22 cellular contexts compared by ENCODE assay signal in genomic region chrX:151830911-151831310, GRCh38.
DNase-seq lines count a peak whose midpoint lies in the region; TF ChIP-seq lines count a peak whose summit lies in the region.
"Had no signal": no experiment of that assay in that cellular context is flagged by ENCODE, and none has a peak within 500 bp of the region (broad histone marks: within the 10 kb centered on the region; RNA-seq: fewer than 3 reads in every experiment).

No MANE protein-coding gene starts in this region.

- H3K4me3 ChIP-seq in NT2/D1 (ENCODE audit: insufficient read length, low read depth) (no peak overlapping the region), fibroblast of pulmonary artery (replicated peaks; ENCODE audit: low read depth, low read length) (no peak overlapping the region), trophoblast cell (ENCODE audit: low read depth, low read length) (no peak overlapping the region)
- H3K4me3 ChIP-seq: ascending aorta, esophagus squamous epithelium, mucosa of descending colon, SJSA1 had no signal

- H3K27me3 ChIP-seq in NT2/D1 (ENCODE audit: insufficient read depth, insufficient read length): no peaks in the 10 kb centered on the region
- H3K27me3 ChIP-seq in trophoblast cell (ENCODE audit: insufficient read depth, low read length): no peaks in the 10 kb centered on the region
- H3K27me3 ChIP-seq: ascending aorta, esophagus squamous epithelium, SJSA1 had no signal

- no peak overlapping the region for H2AK5ac ChIP-seq in trophoblast cell (ENCODE audit: low read length)

- no peak overlapping the region for H4K91ac ChIP-seq in trophoblast cell (ENCODE audit: low read depth, low read length)

- no peak overlapping the region for H3K23ac ChIP-seq in trophoblast cell (ENCODE audit: low read length)

- no peaks in the 10 kb centered on the region for H3K36me3 Mint-ChIP-seq in glutamatergic neuron (ENCODE audit: unreplicated experiment)
- H3K36me3 Mint-ChIP-seq: activated naive CD4-positive, alpha-beta T cell treated with anti-CD3 and anti-CD28 coated beads, Interleukin-2, amount 10 ng/mL, durations not matched to agents 7 days and 5 days had no signal

- DNase-seq in NCI-H748 (lab: John Stamatoyannopoulos, UW; ENCODE audit: unreplicated experiment): peak; percentile 3
- DNase-seq in NCI-H748 treated with DMSO at 0.1 percent for 48 hours (lab: John Stamatoyannopoulos, UW): no peak
- peak; percentile 36 for DNase-seq in NT2/D1 (ENCODE audit: low read depth, low spot score)
- peak; percentile 44 for DNase-seq in fibroblast of pulmonary artery (ENCODE audit: low read depth)
- DNase-seq in trophoblast cell: no peak
- no peak for DNase-seq in DMS 273 (lab: John Stamatoyannopoulos, UW; ENCODE audit: unreplicated experiment)
- DNase-seq in glutamatergic neuron: no peak
- no peak for DNase-seq in cerebellar cortex (ENCODE audit: low spot score)
- DNase-seq: activated naive CD4-positive, alpha-beta T cell treated with anti-CD3 and anti-CD28 coated beads, Interleukin-2, amount 10 ng/mL, durations not matched to agents 7 days and 5 days; activated T-cell treated with anti-CD3 and anti-CD28 coated beads, Interleukin-2, amount 50 U/mL, for 72 hours; effector memory CD4-positive, alpha-beta T cell; esophagus squamous epithelium; Kasumi-1; left ventricle myocardium superior; mucosa of descending colon; NCI-H1048; NK-92 treated with Interleukin-12 subunit alpha and Interleukin-12 subunit beta, amount 100 ng/mL, for 24 hours; T-helper 1 cell had no signal

- H2BK120ac ChIP-seq in trophoblast cell (ENCODE audit: insufficient read depth, low read length, poor library complexity): no peak overlapping the region

- H3K14ac ChIP-seq in trophoblast cell (ENCODE audit: low read length): no peak overlapping the region

- H3K9me3 ChIP-seq in NT2/D1 (ENCODE audit: insufficient read depth, low read length) (no peaks in the 10 kb centered on the region), trophoblast cell (ENCODE audit: insufficient read depth, low read depth, low read length) (no peaks in the 10 kb centered on the region)
- H3K9me3 ChIP-seq: ascending aorta, esophagus squamous epithelium, mucosa of descending colon, SJSA1 had no signal

- peaks cover 2% of the 10 kb centered on the region for H3K27me3 Mint-ChIP-seq in glutamatergic neuron (ENCODE audit: unreplicated experiment)
- H3K27me3 Mint-ChIP-seq: activated naive CD4-positive, alpha-beta T cell treated with anti-CD3 and anti-CD28 coated beads, Interleukin-2, amount 10 ng/mL, durations not matched to agents 7 days and 5 days; B cell; progenitor cell of endocrine pancreas had no signal

- H3K4me3 Mint-ChIP-seq in glutamatergic neuron (ENCODE audit: unreplicated experiment): no peak overlapping the region
- H3K4me3 Mint-ChIP-seq: activated naive CD4-positive, alpha-beta T cell treated with anti-CD3 and anti-CD28 coated beads, Interleukin-2, amount 10 ng/mL, durations not matched to agents 7 days and 5 days; activated T-cell treated with anti-CD3 and anti-CD28 coated beads, Interleukin-2, amount 50 U/mL, for 72 hours; B cell had no signal

- no peak overlapping the region for H2AFZ ChIP-seq in trophoblast cell (ENCODE audit: insufficient read depth, low read length, poor library complexity)

- H3K27ac Mint-ChIP-seq in glutamatergic neuron (ENCODE audit: unreplicated experiment): no peak overlapping the region
- H3K27ac Mint-ChIP-seq: activated naive CD4-positive, alpha-beta T cell treated with anti-CD3 and anti-CD28 coated beads, Interleukin-2, amount 10 ng/mL, durations not matched to agents 7 days and 5 days; activated T-cell treated with anti-CD3 and anti-CD28 coated beads, Interleukin-2, amount 50 U/mL, for 72 hours; B cell; progenitor cell of endocrine pancreas had no signal

- H2BK5ac ChIP-seq in trophoblast cell (ENCODE audit: low read depth, low read length, poor library complexity): no peak overlapping the region

- peak overlapping the region; percentile 10 for H3K27ac ChIP-seq in trophoblast cell (ENCODE audit: low read depth, low read length)
- H3K27ac ChIP-seq: ascending aorta, esophagus squamous epithelium, SJSA1 had no signal

- no peak overlapping the region for H3K4me2 ChIP-seq in trophoblast cell (ENCODE audit: low read length)

- H3K36me3 ChIP-seq in NT2/D1 (ENCODE audit: insufficient read depth, insufficient read length, low read length) (no peaks in the 10 kb centered on the region), trophoblast cell (ENCODE audit: control insufficient read depth in 1 of 2, insufficient read depth in 2 of 2, low read length in 2 of 2) (no peaks in the 10 kb centered on the region)
- H3K36me3 ChIP-seq: ascending aorta, esophagus squamous epithelium, SJSA1 had no signal

- H4K8ac ChIP-seq in trophoblast cell (ENCODE audit: low read depth, low read length): no peak overlapping the region

- H4K12ac ChIP-seq in trophoblast cell (ENCODE audit: low read depth, low read length): no peak overlapping the region

- H3K18ac ChIP-seq in trophoblast cell (ENCODE audit: low read length): no peak overlapping the region

- no CpG with 5 or more reads among the region's 4 CpGs for WGBS in trophoblast cell (ENCODE audit: extremely low coverage, insufficient coverage, insufficient read length)

- no peaks in the 10 kb centered on the region for H3K79me2 ChIP-seq in trophoblast cell (ENCODE audit: control insufficient read depth, insufficient read depth, low read length, poor library complexity)

- no peak overlapping the region for H2BK12ac ChIP-seq in trophoblast cell (ENCODE audit: low read length)

- H3K4me1 Mint-ChIP-seq in glutamatergic neuron (ENCODE audit: low read depth, unreplicated experiment): peaks cover 4% of the 10 kb centered on the region
- H3K4me1 Mint-ChIP-seq: activated naive CD4-positive, alpha-beta T cell treated with anti-CD3 and anti-CD28 coated beads, Interleukin-2, amount 10 ng/mL, durations not matched to agents 7 days and 5 days; B cell had no signal

- peaks cover 7% of the 10 kb centered on the region for H3K79me1 ChIP-seq in trophoblast cell (ENCODE audit: low read length)

- H3K4ac ChIP-seq in trophoblast cell (ENCODE audit: low read depth, low read length): no peak overlapping the region

- TF ChIP-seq CTCF in fibroblast of pulmonary artery (IDR thresholded peaks at IDR 0.05; ENCODE audit: low read length, missing control alignments): no peak
- TF ChIP-seq CTCF in glutamatergic neuron (IDR thresholded peaks at IDR 0.05; ENCODE audit: partially characterized antibody, unreplicated experiment): no peak

- no peaks in the 10 kb centered on the region for H3K9me3 Mint-ChIP-seq in glutamatergic neuron (ENCODE audit: unreplicated experiment)
- H3K9me3 Mint-ChIP-seq: activated naive CD4-positive, alpha-beta T cell treated with anti-CD3 and anti-CD28 coated beads, Interleukin-2, amount 10 ng/mL, durations not matched to agents 7 days and 5 days; activated T-cell treated with anti-CD3 and anti-CD28 coated beads, Interleukin-2, amount 50 U/mL, for 72 hours had no signal

- H3K9ac ChIP-seq in NT2/D1 (ENCODE audit: insufficient read length, low read depth) (no peak overlapping the region), trophoblast cell (ENCODE audit: low read length) (no peak overlapping the region)

- H3K4me1 ChIP-seq in NT2/D1 (ENCODE audit: insufficient read depth, insufficient read length): no peaks in the 10 kb centered on the region
- peaks cover 3 to 15% of the 10 kb centered on the region in 2 experiments for H3K4me1 ChIP-seq in trophoblast cell (ENCODE audit: control insufficient read depth in 1 of 2, insufficient read depth in 2 of 2, low read length in 2 of 2)
- H3K4me1 ChIP-seq: ascending aorta, SJSA1 had no signal

Comparison
In these comparisons a context has a peak if more than half of its experiments do, and no peak if none do; other contexts are left out.
1. DNase-seq: peak in NCI-H748 (single experiment), NT2/D1 (single experiment) and fibroblast of pulmonary artery (single experiment); none in NCI-H748 treated with DMSO at 0.1 percent for 48 hours (single experiment), trophoblast cell (0 of 2), DMS 273 (single experiment), glutamatergic neuron (single experiment) and cerebellar cortex (single experiment).